In genomic region chr14:100425454-100425814, GRCh38 we compare ENCODE assay signal across 18 cellular contexts. TPM values are rescaled to one million over a fixed set of nuclear protein-coding genes. Genes with fewer than 3 reads are reported as not detected.
DNase-seq lines count a peak whose midpoint lies in the region; ATAC-seq and TF ChIP-seq lines count a peak whose summit lies in the region.
"Had no signal": no experiment of that assay in that cellular context is flagged by ENCODE, and none has a peak within 500 bp of the region (broad histone marks: within the 10 kb centered on the region; RNA-seq: fewer than 3 reads in every experiment).

No MANE protein-coding gene starts in this region.

- TF ChIP-seq CTCF in GM23338 (conservative IDR thresholded peaks at IDR 0.05; ENCODE audit: low read depth in 2 of 2) (no peak), neural progenitor cell (IDR thresholded peaks at IDR 0.05) (no peak)

- H3K4me1 ChIP-seq in BLaER1 treated with 17β-estradiol and CSF1 and Interleukin-3, amounts not matched to agents 10 nM and 100 nM: peaks cover 7 to 35% (median 14%) of the 10 kb centered on the region in 10 experiments; a peak in 19 of 20 replicates
- H3K4me1 ChIP-seq in GM23338 (ENCODE audit: insufficient read depth) (peaks cover 11% of the 10 kb centered on the region), neural progenitor cell (peaks cover 21% of the 10 kb centered on the region)

- H3K9me3 Mint-ChIP-seq in GM23338 (no peaks in the 10 kb centered on the region), neural progenitor cell (no peaks in the 10 kb centered on the region)
- H3K9me3 Mint-ChIP-seq: CD8-positive, alpha-beta T cell; H9 had no signal

- H3K9me3 ChIP-seq in BLaER1 treated with 17β-estradiol and CSF1 and Interleukin-3, amounts not matched to agents 10 nM and 100 nM (replicated peaks in 1 of 11): no peaks in the 10 kb centered on the region
- H3K9me3 ChIP-seq in T-helper 17 cell (ENCODE audit: control insufficient read depth, low read length, poor library complexity, severe bottlenecking): no peaks in the 10 kb centered on the region
- H3K9me3 ChIP-seq in neural progenitor cell (ENCODE audit: low read depth): no peaks in the 10 kb centered on the region
- H3K9me3 ChIP-seq: A549, Peyer's patch had no signal

- H3K27ac Mint-ChIP-seq in GM23338 (no peak overlapping the region), T-helper 17 cell (peak overlapping the region; percentile 75), neural progenitor cell (peak overlapping the region; percentile 26)
- H3K27ac Mint-ChIP-seq: CD8-positive, alpha-beta T cell had no signal

- no peaks in the 10 kb centered on the region for H3F3A ChIP-seq in GM23338 (replicated peaks; ENCODE audit: low read depth)
- H3F3A ChIP-seq in neural progenitor cell (ENCODE audit: low read depth): no peaks in the 10 kb centered on the region

- H3K9ac ChIP-seq in BLaER1 treated with 17β-estradiol and CSF1 and Interleukin-3, amounts not matched to agents 10 nM and 100 nM: no peak overlapping the region
- no peak overlapping the region for H3K9ac ChIP-seq in neural progenitor cell

- H3K79me2 ChIP-seq in GM23338 (replicated peaks; ENCODE audit: insufficient read depth) (peaks cover 8% of the 10 kb centered on the region; the same call in 1 of the 2 replicates), neural progenitor cell (ENCODE audit: low read depth) (no peaks in the 10 kb centered on the region)

- H2AFZ ChIP-seq in GM23338: no peak overlapping the region
- H2AFZ ChIP-seq in neural progenitor cell (replicated peaks): no peak overlapping the region

- DNase-seq in GM23338 (ENCODE audit: low spot score) (no peak), T-helper 17 cell (no peak), neural progenitor cell (ENCODE audit: low spot score) (peak; percentile 35), RKO (ENCODE audit: low spot score) (no peak), NCI-H1092 (lab: John Stamatoyannopoulos, UW) (no peak)
- DNase-seq: CD8-positive, alpha-beta T cell; H9; KG1; NCI-H1436; NCI-H2029; NCI-H446 treated with DMSO at 0.1 percent for 48 hours; SHP77 treated with DMSO at 0.1 percent for 48 hours had no signal

- no peaks in the 10 kb centered on the region for H3K27me3 ChIP-seq in BLaER1 treated with 17β-estradiol and CSF1 and Interleukin-3, amounts not matched to agents 10 nM and 100 nM
- H3K27me3 ChIP-seq in GM23338 (ENCODE audit: insufficient read depth): no peaks in the 10 kb centered on the region
- no peaks in the 10 kb centered on the region for H3K27me3 ChIP-seq in neural progenitor cell
- H3K27me3 ChIP-seq: Peyer's patch had no signal

- no peaks in the 10 kb centered on the region for H3K9me2 ChIP-seq in GM23338 (ENCODE audit: insufficient read depth)

- H4K20me1 ChIP-seq in BLaER1 treated with 17β-estradiol and CSF1 and Interleukin-3, amounts not matched to agents 10 nM and 100 nM: peaks cover 0 to 37% (median 27%) of the 10 kb centered on the region in 11 experiments; a peak in 11 of 22 replicates
- H4K20me1 ChIP-seq in GM23338 (replicated peaks; ENCODE audit: insufficient read depth) (no peaks in the 10 kb centered on the region), neural progenitor cell (ENCODE audit: low read depth) (no peaks in the 10 kb centered on the region)

- H3K4me3 ChIP-seq in BLaER1 treated with 17β-estradiol and CSF1 and Interleukin-3, amounts not matched to agents 10 nM and 100 nM: no peak overlapping the region
- H3K4me3 ChIP-seq in GM23338: no peak overlapping the region
- H3K4me3 ChIP-seq in neural progenitor cell: no peak overlapping the region
- H3K4me3 ChIP-seq: A549, Peyer's patch had no signal

- H3K4me1 Mint-ChIP-seq in GM23338 (peaks cover 26% of the 10 kb centered on the region), T-helper 17 cell (peaks cover 32% of the 10 kb centered on the region), neural progenitor cell (peaks cover 19% of the 10 kb centered on the region)

- no peak overlapping the region for H3K4me3 Mint-ChIP-seq in GM23338
- no peak overlapping the region for H3K4me3 Mint-ChIP-seq in T-helper 17 cell
- H3K4me3 Mint-ChIP-seq in neural progenitor cell: no peak overlapping the region
- H3K4me3 Mint-ChIP-seq: CD8-positive, alpha-beta T cell; H9 had no signal

- H3K27me3 Mint-ChIP-seq in GM23338 (ENCODE audit: insufficient read depth, low read depth, poor library complexity) (peaks cover 5% of the 10 kb centered on the region), T-helper 17 cell (no peaks in the 10 kb centered on the region), neural progenitor cell (ENCODE audit: insufficient read depth, low read depth) (peaks cover 5% of the 10 kb centered on the region)

- H3K27ac ChIP-seq in BLaER1 treated with 17β-estradiol and CSF1 and Interleukin-3, amounts not matched to agents 10 nM and 100 nM: peak overlapping the region in 1 of 11 experiments; percentile 15; a peak in 1 of 22 replicates
- no peak overlapping the region; the same call in 1 of the 2 replicates for H3K27ac ChIP-seq in GM23338 (ENCODE audit: low read depth)
- H3K27ac ChIP-seq in neural progenitor cell: no peak overlapping the region

- ATAC-seq in GM23338 (peak; percentile 65), T-helper 17 cell (no peak), GM19328 (IDR thresholded peaks at IDR 0.05; ENCODE audit: unreplicated experiment) (no peak)
- ATAC-seq: A549; CD8-positive, alpha-beta T cell; HepG2; SK-N-SH treated with all-trans-retinoic acid at 6 μM for 48 hours had no signal

- H3K36me3 Mint-ChIP-seq in GM23338 (ENCODE audit: low read depth) (no peaks in the 10 kb centered on the region; the same call in 2 of the 3 replicates), T-helper 17 cell (ENCODE audit: low read depth) (no peaks in the 10 kb centered on the region), neural progenitor cell (no peaks in the 10 kb centered on the region)

- H3K36me3 ChIP-seq in BLaER1 treated with 17β-estradiol and CSF1 and Interleukin-3, amounts not matched to agents 10 nM and 100 nM: peaks cover 0 to 8% (median 0%) of the 10 kb centered on the region in 11 experiments; a peak in 2 of 22 replicates
- H3K36me3 ChIP-seq in GM23338 (ENCODE audit: insufficient read depth) (no peaks in the 10 kb centered on the region), neural progenitor cell (no peaks in the 10 kb centered on the region)
- H3K36me3 ChIP-seq: Peyer's patch had no signal

- peak overlapping the region in 10 of 11 experiments; percentile 10 to 74 (median 46); a peak in 15 of 22 replicates for H3K4me2 ChIP-seq in BLaER1 treated with 17β-estradiol and CSF1 and Interleukin-3, amounts not matched to agents 10 nM and 100 nM
- H3K4me2 ChIP-seq in GM23338 (no peak overlapping the region), neural progenitor cell (peak overlapping the region; percentile 36)

RNA-seq across cellular contexts. Expression of gene WDR25, which starts 49.1 kb away (rescaled TPM):
- 13.1 and 15.9 TPM in 2 replicates for total RNA-seq in GM23338 (2014; rRNA removed; shearing (Covaris generic))
- 7.8 and 8.5 TPM in 2 replicates for polyA plus RNA-seq in GM23338 (2016; fragmentation: Nextera tagmentation; extraction: Ambion mirVana)
- total RNA-seq in T-helper 17 cell (1 to 10 TPM; 5.7 to 6.5 TPM), neural progenitor cell (ENCODE audit: low replicate concordance) (4.9 and 13.6 TPM in 2 replicates)
